Comparison of ENCODE assay signal across 8 cellular contexts in the genomic region with DNA sequence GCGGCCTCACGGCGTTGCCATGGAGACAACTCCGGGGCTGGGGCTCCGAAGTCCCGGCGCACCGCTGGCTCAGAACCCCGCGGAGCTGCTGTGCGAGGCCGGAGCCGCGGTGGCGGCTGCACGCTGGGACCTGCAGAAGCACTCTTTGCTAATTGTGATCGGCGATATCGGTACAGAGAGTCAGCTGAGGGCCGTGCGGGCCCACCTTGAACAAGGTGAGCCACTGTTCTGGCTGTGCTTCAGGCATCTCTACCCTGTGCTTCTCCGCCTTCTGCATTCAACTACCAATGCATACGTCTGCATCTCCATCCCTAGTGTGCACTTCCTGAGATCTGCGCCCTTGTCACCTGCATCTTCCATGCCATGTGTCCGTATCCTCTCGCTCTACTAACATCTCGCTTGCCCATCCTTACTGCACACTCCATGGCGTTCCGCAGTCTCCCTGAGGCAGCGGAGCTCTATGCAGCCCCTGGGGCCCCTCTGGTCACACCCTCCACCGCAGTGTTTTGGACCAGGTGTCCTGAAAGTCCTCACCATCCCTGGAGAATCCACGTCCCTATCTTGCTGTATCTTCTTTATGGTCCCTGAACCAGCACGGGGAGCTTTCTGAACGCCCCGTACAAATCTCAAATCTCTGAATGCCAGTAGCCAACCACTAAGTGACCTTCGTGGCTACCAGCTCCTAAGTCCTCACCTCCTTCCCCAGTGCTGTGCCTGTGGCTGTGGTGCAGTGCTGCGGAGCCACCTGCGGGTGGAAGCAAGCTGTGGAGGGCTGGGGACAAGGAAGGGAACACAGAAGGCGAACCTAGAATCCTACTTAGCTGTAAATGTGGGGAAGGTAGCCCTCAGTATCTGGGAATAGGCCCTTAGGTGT. TPM values are rescaled to one million over a fixed set of nuclear protein-coding genes. Genes with fewer than 3 reads are reported as not detected.
DNase-seq lines count a peak whose midpoint lies in the region; ATAC-seq and TF ChIP-seq lines count a peak whose summit lies in the region.

No MANE protein-coding gene starts in this region.

- peak overlapping the region; percentile 72 for H3K14ac ChIP-seq in neuronal stem cell (ENCODE audit: low read length)

- no peak for ATAC-seq in GM19035 (IDR thresholded peaks at IDR 0.05; ENCODE audit: unreplicated experiment)

- peak overlapping the region; percentile 90 for H3K9ac ChIP-seq in neuronal stem cell (ENCODE audit: low read depth, low read length, poor library complexity)

- no peaks in the 10 kb centered on the region for H3K9me3 Mint-ChIP-seq in IgD-negative memory B cell
- no peaks in the 10 kb centered on the region for H3K9me3 Mint-ChIP-seq in T-helper 2 cell treated with Interferon-gamma antibody and Interleukin-4, amounts not matched to agents 5 μg/mL and 100 μg/mL, for 36 hours

- H2BK5ac ChIP-seq in neuronal stem cell (ENCODE audit: low read length): peak overlapping the region; percentile 82

- H3K27ac ChIP-seq in neuronal stem cell (replicated peaks; ENCODE audit: low read length): peak overlapping the region; percentile 72

- H2AFZ ChIP-seq in neuronal stem cell (ENCODE audit: low read length): peak overlapping the region; percentile 87

- TF ChIP-seq CTCF in epithelial cell of esophagus (IDR thresholded peaks at IDR 0.05; ENCODE audit: insufficient read depth, low read depth, low read length, missing control alignments): peak; percentile 35

- peak overlapping the region; percentile 97 for H3K4me2 ChIP-seq in neuronal stem cell (ENCODE audit: insufficient read depth, low read length, poor library complexity, severe bottlenecking)

- H2BK12ac ChIP-seq in neuronal stem cell (ENCODE audit: low read length): peak overlapping the region; percentile 76

- H2BK15ac ChIP-seq in neuronal stem cell (ENCODE audit: low read length): no peak overlapping the region

- no peaks in the 10 kb centered on the region for H3K36me3 ChIP-seq in neuronal stem cell (replicated peaks in 1 of 2; ENCODE audit: control insufficient read depth in 2 of 2, insufficient read depth in 2 of 2, low read length in 2 of 2)

- DNase-seq in NCI-H2196 (lab: John Stamatoyannopoulos, UW; ENCODE audit: unreplicated experiment) (peak; percentile 4), NCI-H2196 treated with DMSO at 0.1 percent for 48 hours (lab: John Stamatoyannopoulos, UW; ENCODE audit: unreplicated experiment) (no peak), epithelial cell of esophagus (ENCODE audit: low read depth) (peak; percentile 29), neuronal stem cell (ENCODE audit: low spot score) (no peak), NCI-H128 (lab: John Stamatoyannopoulos, UW; ENCODE audit: unreplicated experiment) (no peak)
- peak; percentile 10 for DNase-seq in T-helper 2 cell treated with Interferon-gamma antibody and Interleukin-4, amounts not matched to agents 5 μg/mL and 100 μg/mL, for 36 hours (ENCODE audit: low spot score)

- no peaks in the 10 kb centered on the region for H3K9me3 ChIP-seq in neuronal stem cell (replicated peaks in 1 of 2; ENCODE audit: control insufficient read depth in 2 of 2, insufficient read depth in 1 of 2, low read depth in 1 of 2, low read length in 2 of 2)

- H3K27me3 Mint-ChIP-seq in IgD-negative memory B cell: peaks cover 13% of the 10 kb centered on the region
- peaks cover 9% of the 10 kb centered on the region for H3K27me3 Mint-ChIP-seq in T-helper 2 cell treated with Interferon-gamma antibody and Interleukin-4, amounts not matched to agents 5 μg/mL and 100 μg/mL, for 36 hours (ENCODE audit: low read depth)

- H2AK5ac ChIP-seq in neuronal stem cell (ENCODE audit: low read depth, low read length): peak overlapping the region; percentile 11

- H3K4ac ChIP-seq in neuronal stem cell (ENCODE audit: low read length): peak overlapping the region; percentile 53

- peaks cover 3% of the 10 kb centered on the region for H3K79me1 ChIP-seq in neuronal stem cell (ENCODE audit: low read depth, low read length)

- WGBS in neuronal stem cell (ENCODE audit: extremely low coverage in 2 of 2, insufficient read length in 2 of 2, insufficient replicate concordance in 1 of 2), 2 donors: no CpG with 5 or more reads among the region's 39 CpGs

- no peak overlapping the region for H4K91ac ChIP-seq in neuronal stem cell (ENCODE audit: low read depth, low read length, poor library complexity)

- peaks cover 1% of the 10 kb centered on the region for H3K36me3 Mint-ChIP-seq in IgD-negative memory B cell
- H3K36me3 Mint-ChIP-seq in T-helper 2 cell treated with Interferon-gamma antibody and Interleukin-4, amounts not matched to agents 5 μg/mL and 100 μg/mL, for 36 hours (ENCODE audit: low read depth): peaks cover 10% of the 10 kb centered on the region

- H2BK120ac ChIP-seq in neuronal stem cell (ENCODE audit: low read depth, low read length): peak overlapping the region; percentile 30

- H3K23ac ChIP-seq in neuronal stem cell (ENCODE audit: low read depth, low read length, poor library complexity): peak overlapping the region; percentile 30

- H3K27ac Mint-ChIP-seq in IgD-negative memory B cell: peak overlapping the region; percentile 94 to 97 (median 94)
- H3K27ac Mint-ChIP-seq in T-helper 2 cell treated with Interferon-gamma antibody and Interleukin-4, amounts not matched to agents 5 μg/mL and 100 μg/mL, for 36 hours: peak overlapping the region; percentile 67

- H3K4me3 ChIP-seq in epithelial cell of esophagus (ENCODE audit: low read length) (peak overlapping the region; percentile 62), neuronal stem cell (ENCODE audit: low read length in 2 of 2) (peak overlapping the region; percentile 58 to 87)

- no peak overlapping the region for H4K8ac ChIP-seq in neuronal stem cell (ENCODE audit: low read depth, low read length)

- H3K18ac ChIP-seq in neuronal stem cell (ENCODE audit: low read length): peak overlapping the region; percentile 96

- peak overlapping the region; percentile 88 to 99 (median 96) for H3K4me3 Mint-ChIP-seq in IgD-negative memory B cell
- H3K4me3 Mint-ChIP-seq in T-helper 2 cell treated with Interferon-gamma antibody and Interleukin-4, amounts not matched to agents 5 μg/mL and 100 μg/mL, for 36 hours: peak overlapping the region; percentile 87

- peaks cover 23 to 30% of the 10 kb centered on the region in 2 donors for H3K4me1 ChIP-seq in neuronal stem cell (ENCODE audit: control insufficient read depth in 2 of 2, insufficient read depth in 1 of 2, low read depth in 1 of 2, low read length in 2 of 2)

- peaks cover 12 to 16% (median 13%) of the 10 kb centered on the region in 3 donors for H3K4me1 Mint-ChIP-seq in IgD-negative memory B cell
- peaks cover 56% of the 10 kb centered on the region for H3K4me1 Mint-ChIP-seq in T-helper 2 cell treated with Interferon-gamma antibody and Interleukin-4, amounts not matched to agents 5 μg/mL and 100 μg/mL, for 36 hours (ENCODE audit: low read depth)

- no peaks in the 10 kb centered on the region for H3K27me3 ChIP-seq in neuronal stem cell (ENCODE audit: control insufficient read depth in 3 of 3, insufficient read depth in 3 of 3, low read depth in 1 of 3, low read length in 3 of 3)

RNA-seq across cellular contexts. Expression of gene MAP1A, which starts 6.2 kb away (rescaled TPM):
- polyA plus RNA-seq in IgD-negative memory B cell: not detected
- 4.6 TPM for polyA plus RNA-seq in neuronal stem cell (2013, experiment 1 of 2)
- polyA plus RNA-seq in neuronal stem cell (2013, experiment 2 of 2): 4.4 TPM

RNA-seq across cellular contexts. Expression of gene TP53BP1, which starts 18.3 kb away (rescaled TPM):
- polyA plus RNA-seq in IgD-negative memory B cell: 10.7 TPM
- polyA plus RNA-seq in neuronal stem cell (2013, experiment 1 of 2): 24.5 TPM
- polyA plus RNA-seq in neuronal stem cell (2013, experiment 2 of 2): 24.6 TPM

Comparison
In these comparisons a context has a peak if more than half of its experiments do, and no peak if none do; other contexts are left out.
1. DNase-seq: peak in NCI-H2196 (single experiment), T-helper 2 cell treated with Interferon-gamma antibody and Interleukin-4, amounts not matched to agents 5 μg/mL and 100 μg/mL, for 36 hours (single experiment) and epithelial cell of esophagus (single experiment); none in NCI-H2196 treated with DMSO at 0.1 percent for 48 hours (single experiment), neuronal stem cell (single experiment) and NCI-H128 (single experiment).